Comparison of ENCODE assay signal across 8 cellular contexts in the genomic region with DNA sequence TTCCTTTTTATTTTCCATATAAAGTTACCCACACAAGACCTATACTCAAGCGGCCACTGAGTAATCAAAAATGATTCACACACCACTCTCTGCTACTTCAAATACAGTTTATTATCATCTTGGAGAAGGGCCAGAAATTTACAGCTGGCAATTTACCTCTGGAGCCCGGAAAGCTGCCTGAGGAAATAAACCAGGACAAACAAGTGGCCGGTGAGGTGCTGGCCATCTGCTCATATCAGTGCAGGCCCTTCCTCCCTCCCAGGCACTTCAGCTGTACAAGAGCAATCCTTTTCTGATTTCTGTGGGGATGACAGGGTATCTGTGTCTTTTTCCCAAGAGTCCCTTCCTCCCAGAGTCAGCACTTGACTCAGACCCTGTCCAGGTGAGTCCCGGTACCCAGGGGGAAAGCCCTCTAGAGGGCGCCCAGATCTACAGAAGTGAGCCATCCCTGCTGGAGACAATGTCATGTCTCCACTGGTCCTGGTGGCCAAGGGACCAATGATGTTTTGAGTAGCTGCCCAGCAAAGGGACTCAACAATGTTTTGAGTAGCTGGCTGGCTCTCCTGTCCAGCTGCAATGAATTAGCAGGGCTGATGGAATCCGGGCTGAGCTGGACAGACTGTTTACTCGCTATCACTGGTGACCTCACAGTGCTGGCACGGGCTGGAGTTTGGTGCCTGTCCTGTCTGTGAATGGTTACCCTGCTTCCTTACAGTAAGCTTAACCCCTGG. TPM values are rescaled to one million over a fixed set of nuclear protein-coding genes. Genes with fewer than 3 reads are reported as not detected.
A peak's percentile ranks its signal among the peaks of the same experiment; 100 is the strongest.
DNase-seq lines count a peak whose midpoint lies in the region; ATAC-seq and TF ChIP-seq lines count a peak whose summit lies in the region.

No MANE protein-coding gene starts in this region.

- no peaks in the 10 kb centered on the region for H3K4me1 ChIP-seq in tibial nerve

- H3K36me3 Mint-ChIP-seq in activated CD4-positive, alpha-beta T cell treated with anti-CD3 and anti-CD28 coated beads, Interleukin-2, amount 10 ng/mL, durations not matched to agents 7 days and 5 days (ENCODE audit: low read depth), result no peaks in the 10 kb centered on the region

- 60 to 64% methylated on average over 7 of the region's 8 CpGs for WGBS in tibial nerve, 2 donors

- no peaks in the 10 kb centered on the region for H3K9me3 Mint-ChIP-seq in activated CD4-positive, alpha-beta T cell treated with anti-CD3 and anti-CD28 coated beads, Interleukin-2, amount 10 ng/mL, durations not matched to agents 7 days and 5 days

- no peak overlapping the region for H3K4me3 ChIP-seq in tibial nerve

- H3K4me1 Mint-ChIP-seq in activated CD4-positive, alpha-beta T cell treated with anti-CD3 and anti-CD28 coated beads, Interleukin-2, amount 10 ng/mL, durations not matched to agents 7 days and 5 days, result peaks cover 2% of the 10 kb centered on the region

- H3K9me3 ChIP-seq in tibial nerve, result no peaks in the 10 kb centered on the region

- no peak for TF ChIP-seq POLR2A in tibial nerve (IDR thresholded peaks at IDR 0.05)

- H3K27ac Mint-ChIP-seq in activated CD4-positive, alpha-beta T cell treated with anti-CD3 and anti-CD28 coated beads, Interleukin-2, amount 10 ng/mL, durations not matched to agents 7 days and 5 days, result no peak overlapping the region

- CTCF ChIA-PET in activated CD4-positive, alpha-beta T cell treated with anti-CD3 and anti-CD28 coated beads, Interleukin-2, amount 10 ng/mL, durations not matched to agents 7 days and 5 days (lab: Charles Lee), result interaction anchor here (0.6 to 1.3 kb wide), 7 partner anchors 24 to 176 kb away, joined by 3 to 5 read pairs (median 3); a partner anchor contains a TSS

- no peak overlapping the region for H3K27ac ChIP-seq in tibial nerve

- POLR2A ChIA-PET in activated CD4-positive, alpha-beta T cell treated with anti-CD3 and anti-CD28 coated beads, Interleukin-2, amount 10 ng/mL, durations not matched to agents 7 days and 5 days (lab: Charles Lee), result no interaction called here

- H3K4me3 Mint-ChIP-seq in activated CD4-positive, alpha-beta T cell treated with anti-CD3 and anti-CD28 coated beads, Interleukin-2, amount 10 ng/mL, durations not matched to agents 7 days and 5 days, result no peak overlapping the region

- DNase-seq in AG08396 (ENCODE audit: low spot score), result peak; percentile 89
- peak; percentile 92 for DNase-seq in NCI-H2196 (lab: John Stamatoyannopoulos, UW; ENCODE audit: unreplicated experiment)
- DNase-seq in activated CD4-positive, alpha-beta T cell treated with anti-CD3 and anti-CD28 coated beads, Interleukin-2, amount 10 ng/mL, durations not matched to agents 7 days and 5 days, result peak; percentile 60
- DNase-seq in dermis microvascular lymphatic vessel endothelial cell (ENCODE audit: low read depth in 2 of 2), result peak; percentile 70 to 77
- peak; percentile 62 to 85 for DNase-seq in lung microvascular endothelial cell (ENCODE audit: low read depth in 2 of 2)
- DNase-seq in tibial nerve (ENCODE audit: low spot score in 2 of 2), result peak; percentile 56 to 58

- H3K27me3 ChIP-seq in tibial nerve, result no peaks in the 10 kb centered on the region

- H3K36me3 ChIP-seq in tibial nerve, result peaks cover 0 to 43% (median 0%) of the 10 kb centered on the region in 3 donors

- TF ChIP-seq CTCF in tibial nerve (IDR thresholded peaks at IDR 0.05), result peak in 3 of 5 experiments; percentile 26 to 45 (median 41)

- TF ChIP-seq EP300 in tibial nerve (IDR thresholded peaks at IDR 0.05), result peak in 1 of 2 donors; percentile 11

- H3K27me3 Mint-ChIP-seq in activated CD4-positive, alpha-beta T cell treated with anti-CD3 and anti-CD28 coated beads, Interleukin-2, amount 10 ng/mL, durations not matched to agents 7 days and 5 days, result no peaks in the 10 kb centered on the region

- peak; percentile 68 for ATAC-seq in GM21529 (IDR thresholded peaks at IDR 0.05; ENCODE audit: unreplicated experiment)
- ATAC-seq in GM19035 (IDR thresholded peaks at IDR 0.05; ENCODE audit: unreplicated experiment), result no peak

RNA-seq across cellular contexts. Expression of a gene that starts 23.6 kb away (rescaled TPM):
- total RNA-seq in activated CD4-positive, alpha-beta T cell treated with anti-CD3 and anti-CD28 coated beads, Interleukin-2, amount 10 ng/mL, durations not matched to agents 7 days and 5 days, result 1 to 10 TPM; 6.5 to 7.4 TPM
- total RNA-seq in dermis microvascular lymphatic vessel endothelial cell (5.9 and 7.1 TPM in 2 replicates), lung microvascular endothelial cell (8.1 and 18.8 TPM in 2 replicates), tibial nerve (10 to 100 TPM; 14.1 to 41.8 (median 31.7) TPM)

RNA-seq across cellular contexts. Expression of a gene that starts 57.4 kb away (rescaled TPM):
- total RNA-seq in activated CD4-positive, alpha-beta T cell treated with anti-CD3 and anti-CD28 coated beads, Interleukin-2, amount 10 ng/mL, durations not matched to agents 7 days and 5 days, result not detected
- 0.13 TPM in 1 of 2 replicates, not detected in the other for total RNA-seq in dermis microvascular lymphatic vessel endothelial cell
- under 0.01 TPM in 1 of 2 replicates, not detected in the other for total RNA-seq in lung microvascular endothelial cell
- total RNA-seq in tibial nerve, result 1 to 10 TPM in 1 of 4 donors, under 1 TPM in 2, not detected in 1; 0.30 to 1.6 (median 0.44) TPM
